ENCODE assay signal across 18 cellular contexts in the genomic region with DNA sequence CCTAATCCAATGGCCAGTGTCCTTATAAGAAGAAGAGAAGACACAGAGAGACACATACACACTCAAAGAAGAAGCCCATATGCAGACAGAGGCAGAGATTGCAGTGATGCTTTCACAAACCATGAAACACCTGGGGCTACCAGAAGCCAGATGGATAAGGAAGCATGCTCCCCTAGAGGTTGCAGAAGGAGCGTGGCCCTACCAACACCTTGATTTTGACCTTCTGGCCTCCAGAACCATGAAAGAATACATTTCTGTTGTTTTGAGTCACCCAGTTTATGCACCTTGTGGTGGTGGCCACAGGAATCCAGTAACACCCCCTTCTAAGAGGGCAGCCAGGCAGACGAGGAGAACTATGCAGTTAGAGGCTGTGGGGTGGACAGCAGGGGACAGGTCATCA. TPM values are rescaled to one million over a fixed set of nuclear protein-coding genes. Genes with fewer than 3 reads are reported as not detected.
DNase-seq lines count a peak whose midpoint lies in the region; ATAC-seq and TF ChIP-seq lines count a peak whose summit lies in the region.
"Had no signal": no experiment of that assay in that cellular context is flagged by ENCODE, and none has a peak within 500 bp of the region (broad histone marks: within the 10 kb centered on the region; RNA-seq: fewer than 3 reads in every experiment).

No MANE protein-coding gene starts in this region.

- H3K14ac ChIP-seq in neuronal stem cell (ENCODE audit: low read length), result no peak overlapping the region

- H3K9ac ChIP-seq in MM.1S (ENCODE audit: low read length), result no peak overlapping the region
- no peak overlapping the region for H3K9ac ChIP-seq in neuronal stem cell (ENCODE audit: low read depth, low read length, poor library complexity)

- H3K4me2 ChIP-seq in MM.1S (ENCODE audit: low read depth, low read length) (no peak overlapping the region), neuronal stem cell (ENCODE audit: insufficient read depth, low read length, poor library complexity, severe bottlenecking) (no peak overlapping the region)
- H3K4me2 ChIP-seq: A549 had no signal

- H2BK12ac ChIP-seq in neuronal stem cell (ENCODE audit: low read length), result no peak overlapping the region

- no peaks in the 10 kb centered on the region for H3K9me2 ChIP-seq in MM.1S (replicated peaks; ENCODE audit: insufficient read depth, low read length)

- H3K4ac ChIP-seq in neuronal stem cell (ENCODE audit: low read length), result no peak overlapping the region

- H2BK15ac ChIP-seq in neuronal stem cell (ENCODE audit: low read length), result no peak overlapping the region

- no peaks in the 10 kb centered on the region for H3K36me3 ChIP-seq in MM.1S (replicated peaks; ENCODE audit: insufficient read depth, low read length)
- H3K36me3 ChIP-seq in neuronal stem cell (replicated peaks in 1 of 2; ENCODE audit: control insufficient read depth in 2 of 2, insufficient read depth in 2 of 2, low read length in 2 of 2), result no peaks in the 10 kb centered on the region
- no peaks in the 10 kb centered on the region for H3K36me3 ChIP-seq in upper lobe of left lung
- H3K36me3 ChIP-seq: BE2C had no signal

- H3K9me3 ChIP-seq in MM.1S (replicated peaks; ENCODE audit: insufficient read depth, low read length), result no peaks in the 10 kb centered on the region
- H3K9me3 ChIP-seq in neuronal stem cell (replicated peaks in 1 of 2; ENCODE audit: control insufficient read depth in 2 of 2, insufficient read depth in 1 of 2, low read depth in 1 of 2, low read length in 2 of 2), result no peaks in the 10 kb centered on the region
- H3K9me3 ChIP-seq in upper lobe of left lung, result peaks cover 0 to 6% (median 2%) of the 10 kb centered on the region in 4 donors
- H3K9me3 ChIP-seq: BE2C had no signal

- H3K27me3 ChIP-seq in MM.1S (replicated peaks; ENCODE audit: insufficient read depth, low read length), result no peaks in the 10 kb centered on the region
- peaks cover 0 to 20% (median 0%) of the 10 kb centered on the region in 3 experiments for H3K27me3 ChIP-seq in neuronal stem cell (ENCODE audit: control insufficient read depth in 3 of 3, insufficient read depth in 3 of 3, low read depth in 1 of 3, low read length in 3 of 3)
- H3K27me3 ChIP-seq in upper lobe of left lung, result peaks cover 0 to 4% (median 0%) of the 10 kb centered on the region in 4 donors
- H3K27me3 ChIP-seq: BE2C had no signal

- no peak overlapping the region for H3K4me3 ChIP-seq in GM12864 (ENCODE audit: low read depth, low read length)
- no peak overlapping the region for H3K4me3 ChIP-seq in MM.1S (ENCODE audit: low read length)
- peak overlapping the region in 1 of 2 donors; percentile 31 for H3K4me3 ChIP-seq in neuronal stem cell (ENCODE audit: low read length in 2 of 2)
- H3K4me3 ChIP-seq in upper lobe of left lung, result no peak overlapping the region
- H3K4me3 ChIP-seq: A549 had no signal

- H3K79me1 ChIP-seq in neuronal stem cell (ENCODE audit: low read depth, low read length), result no peaks in the 10 kb centered on the region

- H2AFZ ChIP-seq in MM.1S (ENCODE audit: low read length) (no peak overlapping the region), neuronal stem cell (ENCODE audit: low read length) (no peak overlapping the region)

- H3K79me2 ChIP-seq in MM.1S (ENCODE audit: low read length), result no peaks in the 10 kb centered on the region

- H4K20me1 ChIP-seq in MM.1S (ENCODE audit: insufficient read depth, low read length), result no peaks in the 10 kb centered on the region

- H3K27ac ChIP-seq in MM.1S (ENCODE audit: low read length) (no peak overlapping the region), neuronal stem cell (replicated peaks; ENCODE audit: low read length) (no peak overlapping the region), upper lobe of left lung (no peak overlapping the region)
- H3K27ac ChIP-seq: A549 had no signal

- H4K8ac ChIP-seq in neuronal stem cell (ENCODE audit: low read depth, low read length), result no peak overlapping the region

- H2BK5ac ChIP-seq in neuronal stem cell (ENCODE audit: low read length), result no peak overlapping the region

- H3K36me3 Mint-ChIP-seq in activated T-cell treated with anti-CD3 and anti-CD28 coated beads, Interleukin-2, amount 50 U/mL, for 4 hours (ENCODE audit: insufficient read depth), result no peaks in the 10 kb centered on the region
- H3K36me3 Mint-ChIP-seq: CD4-positive, CD25-positive, alpha-beta regulatory T cell; T-cell had no signal

- ATAC-seq in upper lobe of left lung (ENCODE audit: low FRiP score in 2 of 2), result no peak
- no peak for ATAC-seq in activated T-cell treated with anti-CD3 and anti-CD28 coated beads, Interleukin-2, amount 50 U/mL, for 4 hours
- no peak for ATAC-seq in HG03432 (IDR thresholded peaks at IDR 0.05; ENCODE audit: unreplicated experiment)
- ATAC-seq: A549, SK-N-SH treated with all-trans-retinoic acid at 6 μM for 48 hours, T-cell had no signal

- H3K4me1 ChIP-seq in MM.1S (ENCODE audit: low read length) (peaks cover 27% of the 10 kb centered on the region), neuronal stem cell (ENCODE audit: control insufficient read depth in 2 of 2, insufficient read depth in 1 of 2, low read depth in 1 of 2, low read length in 2 of 2) (peaks cover 0 to 2% of the 10 kb centered on the region in 2 donors), upper lobe of left lung (no peaks in the 10 kb centered on the region)
- H3K4me1 ChIP-seq: A549 had no signal

- no peak overlapping the region for H2BK120ac ChIP-seq in neuronal stem cell (ENCODE audit: low read depth, low read length)

- no peak for TF ChIP-seq EP300 in upper lobe of left lung (IDR thresholded peaks at IDR 0.05)

- H3K23ac ChIP-seq in neuronal stem cell (ENCODE audit: low read depth, low read length, poor library complexity), result peak overlapping the region; percentile 8

- DNase-seq in GM12864 (ENCODE audit: low read depth), result no peak
- DNase-seq in MM.1S, result peak; percentile 36
- DNase-seq in SW480 (ENCODE audit: low spot score), result peak; percentile 55
- no peak for DNase-seq in neuronal stem cell (ENCODE audit: low spot score)
- no peak for DNase-seq in OCI-M2 (lab: John Stamatoyannopoulos, UW; ENCODE audit: unreplicated experiment)
- DNase-seq in upper lobe of left lung, result no peak
- DNase-seq in activated T-cell treated with anti-CD3 and anti-CD28 coated beads, Interleukin-2, amount 50 U/mL, for 4 hours, result no peak
- DNase-seq: BE2C; CD4-positive, CD25-positive, alpha-beta regulatory T cell; NCI-H1105 treated with DMSO at 0.1 percent for 48 hours; NCI-H2029 treated with DMSO at 0.1 percent for 48 hours; NCI-H2171 treated with DMSO at 0.1 percent for 48 hours; NCI-H524 treated with DMSO at 0.1 percent for 48 hours; T-cell had no signal

- peak; percentile 3 for TF ChIP-seq CTCF in GM12864 (IDR thresholded peaks at IDR 0.05; ENCODE audit: low read depth, low read length, missing control alignments)
- TF ChIP-seq CTCF in MM.1S (IDR thresholded peaks at IDR 0.05; ENCODE audit: low read length), result peak; percentile 18; the same call in 1 of the 2 replicates
- TF ChIP-seq CTCF in upper lobe of left lung (IDR thresholded peaks at IDR 0.05), result no peak

- peaks cover 8% of the 10 kb centered on the region for H3K4me1 Mint-ChIP-seq in activated T-cell treated with anti-CD3 and anti-CD28 coated beads, Interleukin-2, amount 50 U/mL, for 4 hours (ENCODE audit: low read depth)

- no peak overlapping the region for H4K91ac ChIP-seq in neuronal stem cell (ENCODE audit: low read depth, low read length, poor library complexity)

- no peak overlapping the region for H3K4me3 Mint-ChIP-seq in activated T-cell treated with anti-CD3 and anti-CD28 coated beads, Interleukin-2, amount 50 U/mL, for 4 hours
- H3K4me3 Mint-ChIP-seq: CD4-positive, CD25-positive, alpha-beta regulatory T cell; T-cell had no signal

- no peak overlapping the region for H2AK5ac ChIP-seq in neuronal stem cell (ENCODE audit: low read depth, low read length)

- peaks cover 42% of the 10 kb centered on the region for H3K27me3 Mint-ChIP-seq in activated T-cell treated with anti-CD3 and anti-CD28 coated beads, Interleukin-2, amount 50 U/mL, for 4 hours (ENCODE audit: low read depth)

- no peak for TF ChIP-seq POLR2A in upper lobe of left lung (IDR thresholded peaks at IDR 0.05)

- no peak overlapping the region for H3K18ac ChIP-seq in neuronal stem cell (ENCODE audit: low read length)

- no peaks in the 10 kb centered on the region for H3F3A ChIP-seq in MM.1S (ENCODE audit: insufficient read depth, low read length)

- no CpG with 5 or more reads among the region's 2 CpGs for WGBS in neuronal stem cell (ENCODE audit: extremely low coverage in 2 of 2, insufficient read length in 2 of 2, insufficient replicate concordance in 1 of 2), 2 donors
- WGBS in upper lobe of left lung, 2 donors, result 64 to 88% methylated on average over 2 of the region's 2 CpGs

- H3K9me3 Mint-ChIP-seq in activated T-cell treated with anti-CD3 and anti-CD28 coated beads, Interleukin-2, amount 50 U/mL, for 4 hours, result peaks cover 3% of the 10 kb centered on the region

RNA-seq across cellular contexts. Expression of a gene that starts 43.5 kb away (rescaled TPM):
- polyA plus RNA-seq in neuronal stem cell (2013, experiment 1 of 2), result not detected
- polyA plus RNA-seq in neuronal stem cell (2013, experiment 2 of 2), result not detected
- total RNA-seq in upper lobe of left lung, result under 1 TPM in 2 of 6 donors, not detected in 4; 0.31 to 0.88 TPM
- under 1 TPM in 1 of 3 donors, not detected in 2; 0.10 TPM for total RNA-seq in activated T-cell treated with anti-CD3 and anti-CD28 coated beads, Interleukin-2, amount 50 U/mL, for 4 hours
- total RNA-seq: CD4-positive, CD25-positive, alpha-beta regulatory T cell; LHCN-M2 had no signal
- polyA plus RNA-seq: A549; CD4-positive, CD25-positive, alpha-beta regulatory T cell had no signal

Comparison
In these comparisons a context has a peak if more than half of its experiments do, and no peak if none do; other contexts are left out.
1. DNase-seq: peak in MM.1S (single experiment) and SW480 (single experiment); none in GM12864 (single experiment), neuronal stem cell (single experiment), OCI-M2 (single experiment), upper lobe of left lung (0 of 2) and activated T-cell treated with anti-CD3 and anti-CD28 coated beads, Interleukin-2, amount 50 U/mL, for 4 hours (single experiment).
2. CTCF ChIP-seq: peak in GM12864 (single experiment) and MM.1S (single experiment); none in upper lobe of left lung (0 of 6).